In genomic region chr1:19483261-19483660, GRCh38 we compare ENCODE assay signal across 9 cellular contexts. TPM values are rescaled to one million over a fixed set of nuclear protein-coding genes. Genes with fewer than 3 reads are reported as not detected.
DNase-seq lines count a peak whose midpoint lies in the region; ATAC-seq, FAIRE-seq and TF ChIP-seq lines count a peak whose summit lies in the region.
"Had no signal": no experiment of that assay in that cellular context is flagged by ENCODE, and none has a peak within 500 bp of the region (broad histone marks: within the 10 kb centered on the region; RNA-seq: fewer than 3 reads in every experiment).

No MANE protein-coding gene starts in this region.

- no peak for TF ChIP-seq CTCF in Peyer's patch (IDR thresholded peaks at IDR 0.05)
- no peak for TF ChIP-seq CTCF in endothelial cell of umbilical vein (IDR thresholded peaks at IDR 0.05; ENCODE audit: extremely low read depth in 1 of 2, insufficient read depth in 1 of 2, low read depth in 1 of 2, low read length in 2 of 2)
- TF ChIP-seq CTCF in sigmoid colon (IDR thresholded peaks at IDR 0.05), result no peak

- H3K79me2 ChIP-seq in endothelial cell of umbilical vein (ENCODE audit: control insufficient read depth, insufficient read depth, low read length), result peaks cover 69% of the 10 kb centered on the region

- no peak for TF ChIP-seq POLR2A in Peyer's patch (IDR thresholded peaks at IDR 0.05)
- TF ChIP-seq POLR2A in endothelial cell of umbilical vein (IDR thresholded peaks at IDR 0.05; ENCODE audit: low read depth, low read length), result no peak
- no peak for TF ChIP-seq POLR2A in sigmoid colon (IDR thresholded peaks at IDR 0.05)
- no peak for TF ChIP-seq POLR2A in GM18505 (IDR thresholded peaks at IDR 0.05; ENCODE audit: borderline replicate concordance, extremely low read depth, insufficient read depth, insufficient read length)

- H3K36me3 ChIP-seq in Peyer's patch, result peaks cover 0 to 6% (median 0%) of the 10 kb centered on the region in 3 donors
- H3K36me3 ChIP-seq in endothelial cell of umbilical vein (ENCODE audit: control insufficient read depth in 2 of 2, extremely low read depth in 1 of 2, insufficient read depth in 2 of 2, low read length in 2 of 2), result no peaks in the 10 kb centered on the region
- H3K36me3 ChIP-seq in sigmoid colon, result peaks cover 0 to 5% (median 0%) of the 10 kb centered on the region in 4 donors

- intact Hi-C loops in endothelial cell of umbilical vein (cut with micrococcal nuclease) (no loop called here), sigmoid colon (cut with DNase I) (loop anchor here (5.0 kb wide), 1 partner anchor 46 kb away; no protein-coding TSS in a partner anchor), left colon (cut with DNase I, micrococcal nuclease) (loop anchor here in 1 of 2 donors (5.0 kb wide), 1 partner anchor 164 kb away; no protein-coding TSS in a partner anchor)

- DNase-seq in Peyer's patch (peak in 2 of 3 donors; percentile 48 to 66), endothelial cell of umbilical vein (ENCODE audit: low read depth, low spot score) (no peak), sigmoid colon (no peak), left colon (no peak), HTR-8/SVneo (ENCODE audit: insufficient read length, low spot score) (no peak)
- DNase-seq: NCI-H2171 had no signal

- FAIRE-seq in endothelial cell of umbilical vein (lab: Jason Lieb, UNC) (peak; percentile 60), HTR-8/SVneo (lab: Jason Lieb, UNC) (no peak)

- no peak overlapping the region for H2AFZ ChIP-seq in endothelial cell of umbilical vein (ENCODE audit: low read depth, low read length)

- 53 to 62% methylated on average over 3 of the region's 3 CpGs for WGBS in sigmoid colon, 2 donors

- no TSS peak for BruUV-seq in endothelial cell of umbilical vein (replicated peaks; lab: Mats Ljungman, UMichigan)

- H3K4me2 ChIP-seq in endothelial cell of umbilical vein (ENCODE audit: insufficient read depth, low read length), result peak overlapping the region; percentile 37

- H3K9me3 ChIP-seq in Peyer's patch (no peaks in the 10 kb centered on the region), endothelial cell of umbilical vein (replicated peaks; ENCODE audit: control insufficient read depth, insufficient read depth, low read length) (no peaks in the 10 kb centered on the region), sigmoid colon (no peaks in the 10 kb centered on the region)

- peaks cover 8% of the 10 kb centered on the region for H4K20me1 ChIP-seq in endothelial cell of umbilical vein (replicated peaks; ENCODE audit: control insufficient read depth, extremely low read depth, insufficient read depth, low read length)

- H3K9me1 ChIP-seq in endothelial cell of umbilical vein (replicated peaks; ENCODE audit: control insufficient read depth, extremely low read depth, insufficient read depth, low read length), result no peaks in the 10 kb centered on the region

- no peak for TF ChIP-seq EP300 in sigmoid colon (IDR thresholded peaks at IDR 0.05)

- CTCF ChIA-PET in endothelial cell of umbilical vein (lab: Charles Lee), result interaction anchor here (1.6 kb wide), 1 partner anchor 171 kb away, joined by 5 read pairs; no protein-coding TSS in a partner anchor

- ATAC-seq in left colon, result no peak
- ATAC-seq in HG03135 (IDR thresholded peaks at IDR 0.05; ENCODE audit: unreplicated experiment), result no peak
- ATAC-seq in GM18505 (IDR thresholded peaks at IDR 0.05; ENCODE audit: unreplicated experiment), result no peak

- POLR2A ChIA-PET in endothelial cell of umbilical vein (lab: Charles Lee), result no interaction called here

- no peak overlapping the region for H3K9ac ChIP-seq in endothelial cell of umbilical vein (replicated peaks; ENCODE audit: extremely low read depth, insufficient read depth, low read length)

- H3K27ac ChIP-seq in Peyer's patch (peak overlapping the region; percentile 6 to 100 (median 96)), endothelial cell of umbilical vein (ENCODE audit: insufficient read depth, low read depth, low read length) (no peak overlapping the region), sigmoid colon (peak overlapping the region; percentile 99 to 100 (median 100))

- peaks cover 4 to 77% (median 45%) of the 10 kb centered on the region in 4 donors for H3K4me1 ChIP-seq in Peyer's patch
- H3K4me1 ChIP-seq in endothelial cell of umbilical vein (ENCODE audit: control insufficient read depth, extremely low read depth, insufficient read depth, low read length), result peaks cover 44% of the 10 kb centered on the region
- H3K4me1 ChIP-seq in sigmoid colon, result peaks cover 0 to 87% (median 79%) of the 10 kb centered on the region in 4 donors

- peak overlapping the region; percentile 77; the same call in 1 of the 2 replicates for H3K4me3 ChIP-seq in GM08714 (ENCODE audit: low read length)
- H3K4me3 ChIP-seq in Peyer's patch, result peak overlapping the region in 3 of 4 donors; percentile 83 to 100 (median 96)
- no peak overlapping the region for H3K4me3 ChIP-seq in endothelial cell of umbilical vein (replicated peaks in 1 of 3; ENCODE audit: insufficient read depth in 1 of 3, low read depth in 1 of 3, low read length in 3 of 3)
- peak overlapping the region in 3 of 4 donors; percentile 83 to 98 (median 89) for H3K4me3 ChIP-seq in sigmoid colon

- dilution Hi-C loops in endothelial cell of umbilical vein (cut with MboI; ENCODE audit: extremely low pct_ligation_motif_present, low sequenced_read_pairs), result no loop called here

- H3K27me3 ChIP-seq in Peyer's patch, result no peaks in the 10 kb centered on the region
- no peaks in the 10 kb centered on the region for H3K27me3 ChIP-seq in endothelial cell of umbilical vein (ENCODE audit: control insufficient read depth in 2 of 2, insufficient read depth in 2 of 2, low read length in 2 of 2)
- no peaks in the 10 kb centered on the region for H3K27me3 ChIP-seq in sigmoid colon

TF ChIP-seq in endothelial cell of umbilical vein, 7 proteins besides CTCF, POLR2A, EP300 and RAD21:
- TF ChIP-seq GATA2 (IDR thresholded peaks at IDR 0.05; ENCODE audit: insufficient read depth, insufficient read length, low read depth, low read length) (no peak), FOS (IDR thresholded peaks at IDR 0.05; ENCODE audit: borderline replicate concordance, insufficient read depth, low read length) (no peak), JUN (IDR thresholded peaks at IDR 0.05; ENCODE audit: borderline replicate concordance, insufficient read depth, insufficient read length, low read depth) (no peak), MYC (IDR thresholded peaks at IDR 0.05; ENCODE audit: low read depth, low read length) (no peak), POLR2AphosphoS5 (IDR thresholded peaks at IDR 0.05; ENCODE audit: insufficient read depth, low read depth, low read length) (no peak), EZH2 (IDR thresholded peaks at IDR 0.05; ENCODE audit: borderline replicate concordance, low read depth, low read length, severe bottlenecking) (no peak)
- TF ChIP-seq, protein P1, sequence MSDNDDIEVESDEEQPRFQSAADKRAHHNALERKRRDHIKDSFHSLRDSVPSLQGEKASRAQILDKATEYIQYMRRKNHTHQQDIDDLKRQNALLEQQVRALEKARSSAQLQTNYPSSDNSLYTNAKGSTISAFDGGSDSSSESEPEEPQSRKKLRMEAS (IDR thresholded peaks at IDR 0.05; ENCODE audit: insufficient read depth, insufficient read length), result no peak

RNA-seq across cellular contexts. Expression of gene CAPZB, which starts 2.1 kb away (rescaled TPM):
- total RNA-seq in Peyer's patch (100 to 1,000 TPM; 107 to 210 (median 119) TPM), endothelial cell of umbilical vein (339 and 347 TPM in 2 replicates), sigmoid colon (100 to 1,000 TPM; 128 to 214 (median 145) TPM), left colon (100 to 1,000 TPM; 340 to 367 TPM)
- polyA plus RNA-seq in endothelial cell of umbilical vein (145 and 196 TPM in 2 replicates), sigmoid colon (100 to 1,000 TPM; 372 to 454 (median 393) TPM)
- polyA plus RNA-seq in endothelial cell of umbilical vein (2011; cell fraction: cytosol; rRNA removed), result 324 and 349 TPM in 2 replicates
- 134 and 156 TPM in 2 replicates for polyA plus RNA-seq in endothelial cell of umbilical vein (2011; cell fraction: nucleus; rRNA removed)
- polyA plus RNA-seq in endothelial cell of umbilical vein (2012), result 289 and 327 TPM in 2 replicates
- 88.2 and 117 TPM in 2 replicates for polyA minus RNA-seq in endothelial cell of umbilical vein
- 35.2 TPM for polyA minus RNA-seq in endothelial cell of umbilical vein (2011; cell fraction: cytosol; rRNA and poly(A)+ RNA removed)
- 33.1 and 43.8 TPM in 2 replicates for polyA minus RNA-seq in endothelial cell of umbilical vein (2011; cell fraction: nucleus; rRNA and poly(A)+ RNA removed)

Comparison
In these comparisons a context has a peak if more than half of its experiments do, and no peak if none do; other contexts are left out.
1. H3K4me3 ChIP-seq: peak in GM08714 (single experiment), Peyer's patch (3 of 4) and sigmoid colon (3 of 4); none in endothelial cell of umbilical vein (0 of 3).
2. DNase-seq: peak in Peyer's patch (2 of 3); none in endothelial cell of umbilical vein (single experiment), sigmoid colon (single experiment), left colon (0 of 2) and HTR-8/SVneo (single experiment).